In the genomic region with DNA sequence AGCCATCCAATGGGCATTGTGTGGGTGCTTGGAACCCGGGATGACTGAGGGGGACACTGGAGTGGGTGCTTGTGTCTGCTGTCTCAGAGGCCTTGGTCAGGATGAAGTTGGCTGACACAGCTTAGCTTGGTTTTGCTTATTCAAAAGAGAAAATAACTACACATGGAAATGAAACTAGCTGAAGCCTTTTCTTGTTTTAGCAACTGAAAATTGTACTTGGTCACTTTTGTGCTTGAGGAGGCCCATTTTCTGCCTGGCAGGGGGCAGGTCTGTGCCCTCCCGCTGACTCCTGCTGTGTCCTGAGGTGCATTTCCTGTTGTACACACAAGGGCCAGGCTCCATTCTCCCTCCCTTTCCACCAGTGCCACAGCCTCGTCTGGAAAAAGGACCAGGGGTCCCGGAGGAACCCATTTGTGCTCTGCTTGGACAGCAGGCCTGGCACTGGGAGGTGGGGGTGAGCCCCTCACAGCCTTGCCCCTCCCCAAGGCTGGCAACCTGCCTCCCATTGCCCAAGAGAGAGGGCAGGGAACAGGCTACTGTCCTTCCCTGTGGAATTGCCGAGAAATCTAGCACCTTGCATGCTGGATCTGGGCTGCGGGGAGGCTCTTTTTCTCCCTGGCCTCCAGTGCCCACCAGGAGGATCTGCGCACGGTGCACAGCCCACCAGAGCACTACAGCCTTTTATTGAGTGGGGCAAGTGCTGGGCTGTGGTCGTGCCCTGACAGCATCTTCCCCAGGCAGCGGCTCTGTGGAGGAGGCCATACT, we compare ENCODE assay signal across 1 cellular context.
TF ChIP-seq lines count a peak whose summit lies in the region.

No MANE protein-coding gene starts in this region.

TF ChIP-seq in GM12878, 131 proteins besides CTCF, POLR2A, EP300 and RAD21 (continued from another document and continues in another):
- no peak for TF ChIP-seq REST (IDR thresholded peaks at IDR 0.05; ENCODE audit: low read depth, low read length)
- TF ChIP-seq ZNF217 (IDR thresholded peaks at IDR 0.05): peak; percentile 39; the same call in 1 of the 2 replicates
- TF ChIP-seq YY1 (IDR thresholded peaks at IDR 0.05; ENCODE audit: low read depth, low read length): 0 out of 2 replicates have a peak, but pooled peaks have one; percentile 9
- TF ChIP-seq E2F8 (IDR thresholded peaks at IDR 0.05; ENCODE audit: low read depth, partially characterized antibody): no peak
- TF ChIP-seq SP1 (IDR thresholded peaks at IDR 0.05; ENCODE audit: low read depth, low read length): peak; percentile 60
- no peak for TF ChIP-seq CREM (IDR thresholded peaks at IDR 0.05; ENCODE audit: low read depth)
- TF ChIP-seq, protein P1, sequence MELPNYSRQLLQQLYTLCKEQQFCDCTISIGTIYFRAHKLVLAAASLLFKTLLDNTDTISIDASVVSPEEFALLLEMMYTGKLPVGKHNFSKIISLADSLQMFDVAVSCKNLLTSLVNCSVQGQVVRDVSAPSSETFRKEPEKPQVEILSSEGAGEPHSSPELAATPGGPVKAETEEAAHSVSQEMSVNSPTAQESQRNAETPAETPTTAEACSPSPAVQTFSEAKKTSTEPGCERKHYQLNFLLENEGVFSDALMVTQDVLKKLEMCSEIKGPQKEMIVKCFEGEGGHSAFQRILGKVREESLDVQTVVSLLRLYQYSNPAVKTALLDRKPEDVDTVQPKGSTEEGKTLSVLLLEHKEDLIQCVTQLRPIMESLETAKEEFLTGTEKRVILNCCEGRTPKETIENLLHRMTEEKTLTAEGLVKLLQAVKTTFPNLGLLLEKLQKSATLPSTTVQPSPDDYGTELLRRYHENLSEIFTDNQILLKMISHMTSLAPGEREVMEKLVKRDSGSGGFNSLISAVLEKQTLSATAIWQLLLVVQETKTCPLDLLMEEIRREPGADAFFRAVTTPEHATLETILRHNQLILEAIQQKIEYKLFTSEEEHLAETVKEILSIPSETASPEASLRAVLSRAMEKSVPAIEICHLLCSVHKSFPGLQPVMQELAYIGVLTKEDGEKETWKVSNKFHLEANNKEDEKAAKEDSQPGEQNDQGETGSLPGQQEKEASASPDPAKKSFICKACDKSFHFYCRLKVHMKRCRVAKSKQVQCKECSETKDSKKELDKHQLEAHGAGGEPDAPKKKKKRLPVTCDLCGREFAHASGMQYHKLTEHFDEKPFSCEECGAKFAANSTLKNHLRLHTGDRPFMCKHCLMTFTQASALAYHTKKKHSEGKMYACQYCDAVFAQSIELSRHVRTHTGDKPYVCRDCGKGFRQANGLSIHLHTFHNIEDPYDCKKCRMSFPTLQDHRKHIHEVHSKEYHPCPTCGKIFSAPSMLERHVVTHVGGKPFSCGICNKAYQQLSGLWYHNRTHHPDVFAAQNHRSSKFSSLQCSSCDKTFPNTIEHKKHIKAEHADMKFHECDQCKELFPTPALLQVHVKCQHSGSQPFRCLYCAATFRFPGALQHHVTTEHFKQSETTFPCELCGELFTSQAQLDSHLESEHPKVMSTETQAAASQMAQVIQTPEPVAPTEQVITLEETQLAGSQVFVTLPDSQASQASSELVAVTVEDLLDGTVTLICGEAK (IDR thresholded peaks at IDR 0.05; ENCODE audit: borderline replicate concordance): no peak
- no peak for TF ChIP-seq EZH2 (IDR thresholded peaks at IDR 0.05; ENCODE audit: borderline replicate concordance, control insufficient read depth, low read depth, low read length)
- TF ChIP-seq ZNF622 (IDR thresholded peaks at IDR 0.05): no peak
- TF ChIP-seq FOXM1 (IDR thresholded peaks at IDR 0.05; ENCODE audit: low read depth, low read length): no peak
- peak; percentile 14; the same call in 1 of the 2 replicates for TF ChIP-seq SMC3 (IDR thresholded peaks at IDR 0.05; ENCODE audit: borderline replicate concordance, low read length)
- TF ChIP-seq ZBED1 (IDR thresholded peaks at IDR 0.05; ENCODE audit: borderline replicate concordance): no peak
- TF ChIP-seq ZNF274 (IDR thresholded peaks at IDR 0.05; ENCODE audit: insufficient read depth, insufficient read length): no peak
- TF ChIP-seq ATF7 (IDR thresholded peaks at IDR 0.05; ENCODE audit: low read depth): no peak
- TF ChIP-seq CBFB (IDR thresholded peaks at IDR 0.05; ENCODE audit: low read depth): no peak
- TF ChIP-seq CHD2 (IDR thresholded peaks at IDR 0.05; ENCODE audit: borderline replicate concordance, low read depth, low read length): peak; percentile 30; the same call in 1 of the 2 replicates
- no peak for TF ChIP-seq ZNF384 (IDR thresholded peaks at IDR 0.05; ENCODE audit: borderline replicate concordance, low read depth, low read length)
- TF ChIP-seq NR2C2 (IDR thresholded peaks at IDR 0.05; ENCODE audit: borderline replicate concordance, control insufficient read depth, insufficient read length, low read depth): no peak
- TF ChIP-seq STAT1 (conservative IDR thresholded peaks at IDR 0.05): no peak
- TF ChIP-seq, protein P2, sequence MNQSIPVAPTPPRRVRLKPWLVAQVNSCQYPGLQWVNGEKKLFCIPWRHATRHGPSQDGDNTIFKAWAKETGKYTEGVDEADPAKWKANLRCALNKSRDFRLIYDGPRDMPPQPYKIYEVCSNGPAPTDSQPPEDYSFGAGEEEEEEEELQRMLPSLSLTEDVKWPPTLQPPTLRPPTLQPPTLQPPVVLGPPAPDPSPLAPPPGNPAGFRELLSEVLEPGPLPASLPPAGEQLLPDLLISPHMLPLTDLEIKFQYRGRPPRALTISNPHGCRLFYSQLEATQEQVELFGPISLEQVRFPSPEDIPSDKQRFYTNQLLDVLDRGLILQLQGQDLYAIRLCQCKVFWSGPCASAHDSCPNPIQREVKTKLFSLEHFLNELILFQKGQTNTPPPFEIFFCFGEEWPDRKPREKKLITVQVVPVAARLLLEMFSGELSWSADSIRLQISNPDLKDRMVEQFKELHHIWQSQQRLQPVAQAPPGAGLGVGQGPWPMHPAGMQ (IDR thresholded peaks at IDR 0.05; ENCODE audit: borderline replicate concordance): no peak
- no peak for TF ChIP-seq RFX5 (IDR thresholded peaks at IDR 0.05; ENCODE audit: low read depth, low read length)
- TF ChIP-seq ZZZ3 (IDR thresholded peaks at IDR 0.05; ENCODE audit: control insufficient read depth, insufficient read length, low read depth): no peak
- TF ChIP-seq, protein P3, sequence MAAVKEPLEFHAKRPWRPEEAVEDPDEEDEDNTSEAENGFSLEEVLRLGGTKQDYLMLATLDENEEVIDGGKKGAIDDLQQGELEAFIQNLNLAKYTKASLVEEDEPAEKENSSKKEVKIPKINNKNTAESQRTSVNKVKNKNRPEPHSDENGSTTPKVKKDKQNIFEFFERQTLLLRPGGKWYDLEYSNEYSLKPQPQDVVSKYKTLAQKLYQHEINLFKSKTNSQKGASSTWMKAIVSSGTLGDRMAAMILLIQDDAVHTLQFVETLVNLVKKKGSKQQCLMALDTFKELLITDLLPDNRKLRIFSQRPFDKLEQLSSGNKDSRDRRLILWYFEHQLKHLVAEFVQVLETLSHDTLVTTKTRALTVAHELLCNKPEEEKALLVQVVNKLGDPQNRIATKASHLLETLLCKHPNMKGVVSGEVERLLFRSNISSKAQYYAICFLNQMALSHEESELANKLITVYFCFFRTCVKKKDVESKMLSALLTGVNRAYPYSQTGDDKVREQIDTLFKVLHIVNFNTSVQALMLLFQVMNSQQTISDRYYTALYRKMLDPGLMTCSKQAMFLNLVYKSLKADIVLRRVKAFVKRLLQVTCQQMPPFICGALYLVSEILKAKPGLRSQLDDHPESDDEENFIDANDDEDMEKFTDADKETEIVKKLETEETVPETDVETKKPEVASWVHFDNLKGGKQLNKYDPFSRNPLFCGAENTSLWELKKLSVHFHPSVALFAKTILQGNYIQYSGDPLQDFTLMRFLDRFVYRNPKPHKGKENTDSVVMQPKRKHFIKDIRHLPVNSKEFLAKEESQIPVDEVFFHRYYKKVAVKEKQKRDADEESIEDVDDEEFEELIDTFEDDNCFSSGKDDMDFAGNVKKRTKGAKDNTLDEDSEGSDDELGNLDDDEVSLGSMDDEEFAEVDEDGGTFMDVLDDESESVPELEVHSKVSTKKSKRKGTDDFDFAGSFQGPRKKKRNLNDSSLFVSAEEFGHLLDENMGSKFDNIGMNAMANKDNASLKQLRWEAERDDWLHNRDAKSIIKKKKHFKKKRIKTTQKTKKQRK (IDR thresholded peaks at IDR 0.05; ENCODE audit: low read depth, low read length): no peak
- 0 out of 2 replicates have a peak, but pooled peaks have one; percentile 45 for TF ChIP-seq IRF4 (IDR thresholded peaks at IDR 0.05; ENCODE audit: low read depth, low read length)
- no peak for TF ChIP-seq ETV6 (conservative IDR thresholded peaks at IDR 0.05 in 1 of 2, IDR thresholded peaks at IDR 0.05 in 1 of 2; ENCODE audit: borderline replicate concordance in 1 of 2, low read depth in 1 of 2)
- TF ChIP-seq BCL11A (IDR thresholded peaks at IDR 0.05; ENCODE audit: low read depth, low read length): no peak
- no peak for TF ChIP-seq POLR2AphosphoS5 (IDR thresholded peaks at IDR 0.05; ENCODE audit: low read length)
- TF ChIP-seq, protein P4, sequence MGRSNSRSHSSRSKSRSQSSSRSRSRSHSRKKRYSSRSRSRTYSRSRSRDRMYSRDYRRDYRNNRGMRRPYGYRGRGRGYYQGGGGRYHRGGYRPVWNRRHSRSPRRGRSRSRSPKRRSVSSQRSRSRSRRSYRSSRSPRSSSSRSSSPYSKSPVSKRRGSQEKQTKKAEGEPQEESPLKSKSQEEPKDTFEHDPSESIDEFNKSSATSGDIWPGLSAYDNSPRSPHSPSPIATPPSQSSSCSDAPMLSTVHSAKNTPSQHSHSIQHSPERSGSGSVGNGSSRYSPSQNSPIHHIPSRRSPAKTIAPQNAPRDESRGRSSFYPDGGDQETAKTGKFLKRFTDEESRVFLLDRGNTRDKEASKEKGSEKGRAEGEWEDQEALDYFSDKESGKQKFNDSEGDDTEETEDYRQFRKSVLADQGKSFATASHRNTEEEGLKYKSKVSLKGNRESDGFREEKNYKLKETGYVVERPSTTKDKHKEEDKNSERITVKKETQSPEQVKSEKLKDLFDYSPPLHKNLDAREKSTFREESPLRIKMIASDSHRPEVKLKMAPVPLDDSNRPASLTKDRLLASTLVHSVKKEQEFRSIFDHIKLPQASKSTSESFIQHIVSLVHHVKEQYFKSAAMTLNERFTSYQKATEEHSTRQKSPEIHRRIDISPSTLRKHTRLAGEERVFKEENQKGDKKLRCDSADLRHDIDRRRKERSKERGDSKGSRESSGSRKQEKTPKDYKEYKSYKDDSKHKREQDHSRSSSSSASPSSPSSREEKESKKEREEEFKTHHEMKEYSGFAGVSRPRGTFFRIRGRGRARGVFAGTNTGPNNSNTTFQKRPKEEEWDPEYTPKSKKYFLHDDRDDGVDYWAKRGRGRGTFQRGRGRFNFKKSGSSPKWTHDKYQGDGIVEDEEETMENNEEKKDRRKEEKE (IDR thresholded peaks at IDR 0.05): no peak
